In the genomic region with DNA sequence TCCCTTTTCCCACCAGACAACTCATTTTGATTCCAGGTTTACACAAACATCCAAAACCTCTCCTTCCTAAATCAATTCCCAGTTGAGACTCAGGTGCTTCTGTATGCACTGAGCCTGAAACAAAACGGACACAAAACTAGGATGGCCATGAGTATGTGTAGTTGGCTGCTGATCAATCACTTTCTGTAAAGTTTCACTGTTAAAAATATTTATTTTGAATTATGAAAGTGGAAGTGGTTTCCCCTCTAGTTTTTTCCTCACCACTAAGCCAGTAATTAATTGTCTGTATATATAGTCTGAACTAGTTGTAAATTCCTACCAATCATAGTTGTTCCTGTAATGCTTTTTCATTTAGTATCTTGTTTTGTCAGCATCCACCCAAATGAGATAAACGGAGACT, we compare ENCODE assay signal across 21 cellular contexts.
"Had no signal": no experiment of that assay in that cellular context is flagged by ENCODE, and none has a peak within 500 bp of the region (broad histone marks: within the 10 kb centered on the region; RNA-seq: fewer than 3 reads in every experiment).

No MANE protein-coding gene starts in this region.

- H3K9me3 ChIP-seq: breast epithelium, esophagus muscularis mucosa, left ventricle myocardium inferior, ovary, right lobe of liver, testis, transverse colon, uterus had no signal

- DNase-seq: activated CD4-positive, alpha-beta memory T cell treated with anti-CD3 and anti-CD28 coated beads, Interleukin-2, amount 10 ng/mL, durations not matched to agents 7 days and 5 days; activated CD4-positive, alpha-beta T cell treated with anti-CD3 and anti-CD28 coated beads for 48 hours; activated gamma-delta T cell treated with Interleukin-2 at 50 U/mL for 16 hours; activated naive CD4-positive, alpha-beta T cell treated with anti-CD3 and anti-CD28 coated beads, Interleukin-2, amount 50 U/mL, for 16 hours; activated T-cell treated with anti-CD3 and anti-CD28 coated beads, Interleukin-2, amount 50 U/mL, for 4 hours; central memory CD4-positive, alpha-beta T cell; foreskin melanocyte; islet precursor cell; left ventricle myocardium inferior; ovary; right lobe of liver; stimulated activated CD4-positive, alpha-beta T cell treated with anti-CD3 and anti-CD28 coated beads, Interleukin-2, amount 100 ng/mL, for 48 hours; stimulated activated naive CD8-positive, alpha-beta T cell treated with anti-CD3 and anti-CD28 coated beads, Interleukin-15, Interleukin-2, amounts not matched to agents 100 U/mL and 50 U/mL, for 24 hours; T1000; testis; transverse colon; uterus; WERI-Rb-1 had no signal

- H3K4me3 ChIP-seq: breast epithelium, esophagus muscularis mucosa, left ventricle myocardium inferior, lung, ovary, right lobe of liver, testis, transverse colon, uterus had no signal

- H3K27me3 ChIP-seq: breast epithelium, esophagus muscularis mucosa, ovary, right lobe of liver, testis, transverse colon, uterus had no signal

- H3K27ac ChIP-seq: breast epithelium, esophagus muscularis mucosa, left ventricle myocardium inferior, ovary, right lobe of liver, testis, transverse colon, uterus, WERI-Rb-1 had no signal

- H3K36me3 ChIP-seq: breast epithelium, esophagus muscularis mucosa, left ventricle myocardium inferior, ovary, right lobe of liver, transverse colon, uterus, WERI-Rb-1 had no signal

- H3K4me1 ChIP-seq: breast epithelium, right lobe of liver, testis had no signal
